Comparison of ENCODE assay signal across 1 cellular context in genomic region chr12:14356147-14356546, GRCh38.
TF ChIP-seq lines count a peak whose summit lies in the region.

No MANE protein-coding gene starts in this region.

TF ChIP-seq in A549, 52 proteins besides CTCF, POLR2A, EP300 and RAD21 (continued from another document):
- TF ChIP-seq ELK1 (IDR thresholded peaks at IDR 0.05; ENCODE audit: low read depth, low read length), result no peak
